Comparison of ENCODE assay signal across 24 cellular contexts in genomic region chr1:9449976-9450696, GRCh38.
DNase-seq lines count a peak whose midpoint lies in the region; ATAC-seq, FAIRE-seq and TF ChIP-seq lines count a peak whose summit lies in the region.
"Had no signal": no experiment of that assay in that cellular context is flagged by ENCODE, and none has a peak within 500 bp of the region (broad histone marks: within the 10 kb centered on the region; RNA-seq: fewer than 3 reads in every experiment).

No MANE protein-coding gene starts in this region.

- H3K4me3 Mint-ChIP-seq in mesothelial cell of epicardium: no peak overlapping the region
- H3K4me3 Mint-ChIP-seq: activated CD8-positive, alpha-beta T cell treated with anti-CD3 and anti-CD28 coated beads for 36 hours; naive thymus-derived CD8-positive, alpha-beta T cell had no signal

- POLR2A ChIA-PET in SK-N-SH (lab: Yijun Ruan, JAX) (no interaction called here), H1 (lab: Charles Lee; ENCODE audit: partially characterized antibody) (no interaction called here)

- H4K5ac ChIP-seq in H1 (ENCODE audit: insufficient read length, low read depth, low read length): no peak overlapping the region

- FAIRE-seq in H1 (lab: Jason Lieb, UNC): no peak
- FAIRE-seq: GM12892, GM19239 had no signal

- no peaks in the 10 kb centered on the region for H3K9me3 Mint-ChIP-seq in mesothelial cell of epicardium
- H3K9me3 Mint-ChIP-seq: activated CD8-positive, alpha-beta T cell treated with anti-CD3 and anti-CD28 coated beads for 36 hours; naive thymus-derived CD8-positive, alpha-beta T cell had no signal

- TF ChIP-seq CTCF in SK-N-SH (IDR thresholded peaks at IDR 0.05): no peak
- TF ChIP-seq CTCF in H1 (IDR thresholded peaks at IDR 0.05; ENCODE audit: control extremely low read depth in 1 of 3, insufficient read depth in 1 of 3, low read depth in 1 of 3, low read length in 3 of 3): no peak
- TF ChIP-seq CTCF in mesothelial cell of epicardium (IDR thresholded peaks at IDR 0.05; ENCODE audit: unreplicated experiment): no peak

- H4K20me1 ChIP-seq in SK-N-SH (ENCODE audit: insufficient read depth) (no peaks in the 10 kb centered on the region), H1 (replicated peaks in 1 of 2; ENCODE audit: control insufficient read depth in 1 of 2, insufficient read depth in 2 of 2, low read length in 2 of 2) (peaks cover 0 to 5% of the 10 kb centered on the region in 2 experiments)

- H2AFZ ChIP-seq in SK-N-SH (ENCODE audit: low read depth) (no peak overlapping the region), H1 (ENCODE audit: low read length) (no peak overlapping the region; the same call in 1 of the 2 replicates)

- peak overlapping the region; percentile 96 for H3K27ac Mint-ChIP-seq in mesothelial cell of epicardium
- H3K27ac Mint-ChIP-seq: activated CD8-positive, alpha-beta T cell treated with anti-CD3 and anti-CD28 coated beads for 36 hours had no signal

- no peaks in the 10 kb centered on the region for H3K9me2 ChIP-seq in SK-N-SH

- H3K23ac ChIP-seq in H1 (ENCODE audit: insufficient read length): no peak overlapping the region

- TF ChIP-seq RAD21 in SK-N-SH (IDR thresholded peaks at IDR 0.05; ENCODE audit: low read length) (no peak), H1 (IDR thresholded peaks at IDR 0.05 in 1 of 2, conservative IDR thresholded peaks at IDR 0.05 in 1 of 2; ENCODE audit: low read depth in 2 of 2, low read length in 2 of 2) (no peak)

- CTCF ChIA-PET in SK-N-SH (lab: Yijun Ruan, JAX): interaction anchor here (0.7 to 1.6 kb wide), 7 partner anchors 22 to 216 kb away, joined by 3 to 5 read pairs (median 3); no protein-coding TSS in a partner anchor
- CTCF ChIA-PET in H1 (lab: Charles Lee; ENCODE audit: partially characterized antibody): interaction anchor here (0.9 to 1.7 kb wide), 4 partner anchors 17 to 167 kb away, joined by 3 to 5 read pairs (median 4); no protein-coding TSS in a partner anchor

- no peak overlapping the region for H3K4me2 ChIP-seq in SK-N-SH
- H3K4me2 ChIP-seq in H1 (ENCODE audit: insufficient read depth in 1 of 2, low read depth in 2 of 2, low read length in 2 of 2): no peak overlapping the region

- no peaks in the 10 kb centered on the region for H3K79me1 ChIP-seq in H1 (ENCODE audit: low read depth, low read length)

- H3F3A ChIP-seq in SK-N-SH (replicated peaks; ENCODE audit: insufficient read depth): peaks cover 8% of the 10 kb centered on the region

- no peaks in the 10 kb centered on the region for H3K23me2 ChIP-seq in H1 (ENCODE audit: low read depth, low read length)

- no peak overlapping the region for H2BK120ac ChIP-seq in H1 (replicated peaks; ENCODE audit: low read depth, low read length)

- peaks cover 10 to 20% of the 10 kb centered on the region in 2 experiments for H3K4me1 ChIP-seq in SK-N-SH (ENCODE audit: control insufficient read depth in 1 of 2, insufficient read depth in 2 of 2, low read depth in 1 of 2, low read length in 1 of 2)
- no peaks in the 10 kb centered on the region; a peak in 2 of 7 replicates for H3K4me1 ChIP-seq in H1 (replicated peaks in 1 of 4; ENCODE audit: control insufficient read depth in 3 of 4, insufficient read depth in 4 of 4, low read length in 3 of 4)
- peaks cover 22% of the 10 kb centered on the region for H3K4me1 ChIP-seq in stomach smooth muscle (ENCODE audit: control insufficient read depth, insufficient read depth, low read length)

- no peak overlapping the region for H3K14ac ChIP-seq in H1 (ENCODE audit: insufficient read length)

- TF ChIP-seq EP300 in SK-N-SH (IDR thresholded peaks at IDR 0.05; ENCODE audit: borderline replicate concordance in 1 of 2, low read depth in 1 of 2, low read length in 1 of 2): no peak
- TF ChIP-seq EP300 in H1 (IDR thresholded peaks at IDR 0.05; ENCODE audit: borderline replicate concordance in 1 of 2, low read depth in 2 of 2, low read length in 2 of 2): no peak

- no peak overlapping the region for H3K4me3 ChIP-seq in SK-N-SH (ENCODE audit: low read depth in 2 of 2, low read length in 1 of 2)
- H3K4me3 ChIP-seq in H1 (ENCODE audit: extremely low read depth in 1 of 4, insufficient read depth in 2 of 4, low read depth in 3 of 4, low read length in 4 of 4): no peak overlapping the region
- peak overlapping the region in 1 of 2 donors; percentile 29 for H3K4me3 ChIP-seq in stomach smooth muscle (ENCODE audit: low read length in 2 of 2)
- H3K4me3 ChIP-seq: adrenal gland, skin epidermis, transverse colon had no signal

- H2AK5ac ChIP-seq in H1 (ENCODE audit: low read depth, low read length): no peak overlapping the region

- 95% methylated on average over 9 of the region's 12 CpGs for WGBS in SK-N-SH (ENCODE audit: low lambda C conversion rate)
- WGBS in H1 (ENCODE audit: extremely low coverage in 1 of 2, insufficient coverage in 1 of 2, insufficient read length in 1 of 2, insufficient replicate concordance in 2 of 2, low coverage in 1 of 2, low lambda C conversion rate in 2 of 2, missing lambda C conversion rate in 1 of 2), 2 experiments: 92% methylated on average over 12 of the region's 12 CpGs; no CpG with 5 or more reads in 1 of the 2 experiments

- no peaks in the 10 kb centered on the region for H3K9me3 ChIP-seq in SK-N-SH
- no peaks in the 10 kb centered on the region for H3K9me3 ChIP-seq in H1 (ENCODE audit: insufficient read depth in 2 of 2, low read depth in 1 of 2, low read length in 1 of 2)
- H3K9me3 ChIP-seq in stomach smooth muscle (ENCODE audit: control insufficient read depth in 2 of 2, low read length in 2 of 2): no peaks in the 10 kb centered on the region
- H3K9me3 ChIP-seq: adrenal gland, transverse colon had no signal

- H3K36me3 ChIP-seq in SK-N-SH (replicated peaks in 1 of 2; ENCODE audit: control insufficient read depth in 1 of 2, insufficient read depth in 2 of 2, low read length in 1 of 2): no peaks in the 10 kb centered on the region
- no peaks in the 10 kb centered on the region for H3K36me3 ChIP-seq in H1 (ENCODE audit: control insufficient read depth in 2 of 4, insufficient read depth in 4 of 4, low read length in 3 of 4)
- H3K36me3 ChIP-seq in stomach smooth muscle (ENCODE audit: control insufficient read depth in 2 of 2, insufficient read depth in 2 of 2, low read length in 2 of 2): no peaks in the 10 kb centered on the region
- H3K36me3 ChIP-seq: adrenal gland, transverse colon had no signal

- H2BK20ac ChIP-seq in H1 (ENCODE audit: low read length): no peak overlapping the region

- H3K27ac ChIP-seq in SK-N-SH (ENCODE audit: low read depth in 2 of 2, low read length in 1 of 2): peak overlapping the region; percentile 48 to 59; a peak in 2 of 4 replicates
- H3K27ac ChIP-seq in H1 (ENCODE audit: low read depth, low read length): no peak overlapping the region
- peak overlapping the region; percentile 53 for H3K27ac ChIP-seq in stomach smooth muscle (ENCODE audit: low read length)
- H3K27ac ChIP-seq: 22Rv1, adrenal gland had no signal

- H4K8ac ChIP-seq in H1 (ENCODE audit: extremely low read depth, insufficient read depth, low read length): no peak overlapping the region

- no peak overlapping the region for H2BK15ac ChIP-seq in H1 (ENCODE audit: low read length)

- TF ChIP-seq POLR2A in H1 (IDR thresholded peaks at IDR 0.05; ENCODE audit: control extremely low read depth in 1 of 2, low read depth in 2 of 2, low read length in 2 of 2): no peak

- H3K36me3 Mint-ChIP-seq in mesothelial cell of epicardium: no peaks in the 10 kb centered on the region
- H3K36me3 Mint-ChIP-seq: naive thymus-derived CD8-positive, alpha-beta T cell had no signal

- H3K9ac ChIP-seq in SK-N-SH (no peak overlapping the region), H1 (replicated peaks in 1 of 4; ENCODE audit: extremely low read depth in 1 of 4, low read depth in 3 of 4, low read length in 3 of 4) (no peak overlapping the region), stomach smooth muscle (ENCODE audit: low read length in 2 of 2) (no peak overlapping the region)

- no peak overlapping the region for H3K18ac ChIP-seq in H1 (ENCODE audit: extremely low read depth, low read length)

- H3K27me3 ChIP-seq in SK-N-SH (ENCODE audit: insufficient read depth) (no peaks in the 10 kb centered on the region), H1 (replicated peaks in 1 of 4; ENCODE audit: control insufficient read depth in 3 of 4, extremely low read depth in 1 of 4, insufficient read depth in 3 of 4, low read length in 3 of 4) (peaks cover 0 to 3% (median 0%) of the 10 kb centered on the region in 4 experiments; a peak in 1 of 7 replicates), stomach smooth muscle (ENCODE audit: control insufficient read depth in 1 of 2, insufficient read depth in 2 of 2, low read length in 2 of 2) (no peaks in the 10 kb centered on the region)
- H3K27me3 ChIP-seq: adrenal gland, transverse colon had no signal

- 0 out of 2 replicates have a peak overlapping the region, but pooled peaks have one; percentile 39 for H2BK5ac ChIP-seq in H1 (ENCODE audit: low read depth, low read length)

- no peak for DNase-seq in SK-N-SH
- no peak for DNase-seq in H1 (ENCODE audit: low read depth in 1 of 2, low spot score in 2 of 2)
- DNase-seq in mesothelial cell of epicardium (ENCODE audit: low spot score in 2 of 2, unreplicated experiment in 2 of 2): no peak
- DNase-seq in NCI-H2227 (lab: John Stamatoyannopoulos, UW; ENCODE audit: unreplicated experiment): no peak
- DNase-seq in NCI-H2081 (lab: John Stamatoyannopoulos, UW): no peak
- DNase-seq: activated CD8-positive, alpha-beta T cell treated with anti-CD3 and anti-CD28 coated beads for 36 hours; activated T-cell treated with anti-CD3 and anti-CD28 coated beads for 4 hours; adrenal gland; DND-41; hypothalamus; Kasumi-1; naive thymus-derived CD8-positive, alpha-beta T cell; NCI-H1694 treated with DMSO at 0.1 percent for 48 hours; NCI-H2227 treated with DMSO at 0.1 percent for 48 hours; stimulated activated CD4-positive, alpha-beta T cell treated with anti-CD3 and anti-CD28 coated beads, Interleukin-2, amount 100 ng/mL, for 48 hours; stimulated activated naive CD4-positive, alpha-beta T cell treated with Interleukin-2 at 50 U/mL for 16 hours; transverse colon had no signal

- H3K56ac ChIP-seq in H1 (replicated peaks; ENCODE audit: insufficient read length, low read depth, low read length): no peak overlapping the region

- H2BK12ac ChIP-seq in H1 (ENCODE audit: low read depth, low read length): 0 out of 2 replicates have a peak overlapping the region, but pooled peaks have one; percentile 50

- no peaks in the 10 kb centered on the region for H3K79me2 ChIP-seq in SK-N-SH (ENCODE audit: insufficient read depth)
- H3K79me2 ChIP-seq in H1 (ENCODE audit: control insufficient read depth in 1 of 2, insufficient read depth in 2 of 2, low read length in 2 of 2): no peaks in the 10 kb centered on the region

- peak overlapping the region; percentile 57 for H4K91ac ChIP-seq in H1 (replicated peaks; ENCODE audit: insufficient read length, low read length)

- no peak overlapping the region for H3K4ac ChIP-seq in H1 (replicated peaks; ENCODE audit: insufficient read length, low read depth, low read length)

- H3K4me1 Mint-ChIP-seq in mesothelial cell of epicardium: peaks cover 61% of the 10 kb centered on the region
- H3K4me1 Mint-ChIP-seq: naive thymus-derived CD8-positive, alpha-beta T cell had no signal

- H3K27me3 Mint-ChIP-seq in mesothelial cell of epicardium (ENCODE audit: low read depth): no peaks in the 10 kb centered on the region
- H3K27me3 Mint-ChIP-seq: activated CD8-positive, alpha-beta T cell treated with anti-CD3 and anti-CD28 coated beads for 36 hours had no signal

- ATAC-seq in SK-N-SH treated with all-trans-retinoic acid at 6 μM for 48 hours (no peak), GM21576 (IDR thresholded peaks at IDR 0.05; ENCODE audit: unreplicated experiment) (no peak)
- ATAC-seq: activated CD8-positive, alpha-beta T cell treated with anti-CD3 and anti-CD28 coated beads for 36 hours; naive thymus-derived CD8-positive, alpha-beta T cell had no signal
